ENCODE assay signal across 1 cellular context in the genomic region with DNA sequence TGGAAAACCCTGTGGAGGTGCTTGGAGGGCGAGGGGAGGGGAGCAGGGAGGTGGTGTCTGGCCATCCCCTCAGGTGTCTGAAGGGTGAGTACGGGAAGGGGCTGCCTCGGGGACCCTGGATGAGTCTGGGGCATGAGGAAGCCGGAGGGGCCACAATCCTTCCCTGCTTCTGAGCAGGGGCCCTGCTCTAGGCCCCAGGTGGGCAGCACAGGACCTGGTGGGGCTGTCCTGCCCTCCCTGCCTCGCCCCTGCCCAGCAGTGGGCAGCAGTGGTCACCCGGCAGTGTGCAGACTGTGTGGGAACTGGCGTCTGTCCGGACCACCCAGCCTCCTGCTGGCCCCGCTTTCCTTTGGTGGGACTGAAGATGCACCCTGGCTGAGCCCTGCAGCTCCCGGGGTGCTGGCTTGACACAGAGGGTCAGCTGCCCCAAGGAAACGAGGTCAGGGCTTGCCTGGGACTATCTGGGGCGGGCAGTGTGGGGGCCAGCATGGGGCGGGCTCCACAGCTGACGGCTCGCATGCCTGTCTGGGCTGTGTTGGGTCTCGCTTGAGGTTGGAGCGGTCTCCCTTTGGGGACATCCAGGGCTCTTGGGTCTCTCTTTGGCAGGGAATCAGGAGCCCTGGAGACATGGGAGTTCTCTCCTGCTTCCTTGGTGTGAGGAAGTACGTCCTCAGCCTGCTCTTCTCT.
TF ChIP-seq lines count a peak whose summit lies in the region.

No MANE protein-coding gene starts in this region.

TF ChIP-seq in GM23338, 12 proteins besides CTCF, POLR2A, EP300 and RAD21 (continued from another document):
- no peak for TF ChIP-seq REST (IDR thresholded peaks at IDR 0.05; ENCODE audit: unreplicated experiment)
- TF ChIP-seq STAT1 (IDR thresholded peaks at IDR 0.05; ENCODE audit: unreplicated experiment): no peak
- no peak for TF ChIP-seq JUNB (IDR thresholded peaks at IDR 0.05; ENCODE audit: unreplicated experiment)
- TF ChIP-seq ZNF462 (CRISPR knock-in tag; IDR thresholded peaks at IDR 0.05): no peak
- TF ChIP-seq NANOG (IDR thresholded peaks at IDR 0.05; ENCODE audit: borderline replicate concordance): no peak
